ENCODE assay signal across 8 cellular contexts in genomic region chr22:36328635-36329216, GRCh38. TPM values are rescaled to one million over a fixed set of nuclear protein-coding genes. Genes with fewer than 3 reads are reported as not detected.
DNase-seq lines count a peak whose midpoint lies in the region; ATAC-seq lines count a peak whose summit lies in the region.

No MANE protein-coding gene starts in this region.

- H3K36me3 ChIP-seq in GM23248 (ENCODE audit: low read depth) = peaks cover 24% of the 10 kb centered on the region
- peaks cover 68% of the 10 kb centered on the region for H3K36me3 ChIP-seq in mesodermal cell (ENCODE audit: control insufficient read depth, insufficient read depth, low read length)

- H3K4me3 Mint-ChIP-seq in T-cell = peak overlapping the region; percentile 82 to 89 (median 83)

- peaks cover 77 to 80% (median 79%) of the 10 kb centered on the region in 3 donors for H3K4me1 Mint-ChIP-seq in T-cell

- no peak overlapping the region for H2AFZ ChIP-seq in GM23248

- DNase-seq in GM23248 = peak; percentile 74
- DNase-seq in T-cell = peak in 3 of 34 experiments; percentile 23 to 41 (median 26)
- DNase-seq in dermis microvascular lymphatic vessel endothelial cell (ENCODE audit: low read depth in 2 of 2) = peak; percentile 77 to 93
- no peak for DNase-seq in left lobe of liver (ENCODE audit: low spot score)

- peak overlapping the region; percentile 93 for H3K27ac ChIP-seq in GM23248
- H3K27ac ChIP-seq in mesodermal cell (ENCODE audit: low read depth, low read length, severe bottlenecking) = peak overlapping the region; percentile 99
- peak overlapping the region; percentile 98 for H3K27ac ChIP-seq in temporal lobe (ENCODE audit: low read depth, low read length)

- ATAC-seq in T-cell (replicated peaks in 1 of 4) = no peak
- ATAC-seq in HG02852 (IDR thresholded peaks at IDR 0.05; ENCODE audit: unreplicated experiment) = no peak
- ATAC-seq in left lobe of liver = no peak
- no peak for ATAC-seq in HG03108 (IDR thresholded peaks at IDR 0.05; ENCODE audit: unreplicated experiment)

- POLR2A ChIA-PET in T-cell (lab: Charles Lee) = interaction anchor here (0.5 to 1.0 kb wide), 4 partner anchors 9 to 56 kb away, joined by 3 to 4 read pairs (median 4); no protein-coding TSS in a partner anchor

- H3K4me1 ChIP-seq in GM23248 (ENCODE audit: insufficient read depth) (peaks cover 68% of the 10 kb centered on the region), mesodermal cell (ENCODE audit: control insufficient read depth, insufficient read depth, low read length, poor library complexity, severe bottlenecking) (peaks cover 85% of the 10 kb centered on the region)

- H3K9me2 ChIP-seq in GM23248 (ENCODE audit: insufficient read depth) = no peaks in the 10 kb centered on the region

- H3K79me2 ChIP-seq in GM23248 (ENCODE audit: insufficient read depth) = peaks cover 100% of the 10 kb centered on the region

- peak overlapping the region; percentile 17 for H3K4me2 ChIP-seq in GM23248 (ENCODE audit: unreplicated experiment)

- H3K27ac Mint-ChIP-seq in T-cell = peak overlapping the region; percentile 98 to 100

- CTCF ChIA-PET in T-cell (lab: Charles Lee) = interaction anchor here in 1 of 2 donors (0.6 to 0.9 kb wide), 2 partner anchors 59 to 828 kb away, joined by 3 read pairs; partner anchors contain the start of gene MYH9

- H3K9ac ChIP-seq in GM23248 = peak overlapping the region; percentile 65

- WGBS in GM23248 (ENCODE audit: low coverage in 1 of 2, low lambda C conversion rate in 2 of 2, missing lambda C conversion rate in 2 of 2), 2 experiments = 84 to 90% methylated on average over 23 of the region's 23 CpGs
- 74 to 80% methylated on average over 22 to 23 of the region's 23 CpGs for WGBS in mesodermal cell (ENCODE audit: insufficient coverage in 2 of 2), 2 experiments

- no peaks in the 10 kb centered on the region for H3K9me3 Mint-ChIP-seq in T-cell

- no peaks in the 10 kb centered on the region for H3K27me3 ChIP-seq in GM23248 (replicated peaks; ENCODE audit: insufficient read depth)

- no peaks in the 10 kb centered on the region for H3K27me3 Mint-ChIP-seq in T-cell

- in situ Hi-C loops in GM23248 (cut with MboI) = no loop called here

- no peaks in the 10 kb centered on the region for H4K20me1 ChIP-seq in GM23248 (ENCODE audit: insufficient read depth)

- peaks cover 67% of the 10 kb centered on the region for H3K36me3 Mint-ChIP-seq in T-cell

- no peaks in the 10 kb centered on the region for H3K9me3 ChIP-seq in GM23248 (ENCODE audit: low read depth)
- no peaks in the 10 kb centered on the region for H3K9me3 ChIP-seq in mesodermal cell (ENCODE audit: control insufficient read depth, low read length)

- no peak overlapping the region for H3K4me3 ChIP-seq in GM23248
- H3K4me3 ChIP-seq in mesodermal cell (ENCODE audit: extremely low read depth, insufficient read depth, low read length, poor library complexity, severe bottlenecking) = no peak overlapping the region

- H3F3A ChIP-seq in GM23248 (ENCODE audit: insufficient read depth) = peaks cover 89% of the 10 kb centered on the region

RNA-seq across cellular contexts. Expression of gene MYH9, which starts 59.0 kb away (rescaled TPM):
- total RNA-seq in GM23248 (2014; rRNA removed; shearing (Covaris generic)) = 420 and 453 TPM in 2 replicates
- polyA plus RNA-seq in GM23248 (2016; fragmentation: Nextera tagmentation; extraction: Ambion mirVana) = 282 and 287 TPM in 2 replicates
- total RNA-seq in T-cell (1,000 to 10,000 TPM in 2 of 5 donors, 100 to 1,000 TPM in 3; 816 to 1,109 (median 896) TPM), dermis microvascular lymphatic vessel endothelial cell (455 and 480 TPM in 2 replicates), temporal lobe (31.0 TPM), left lobe of liver (204 TPM)
- 360 TPM for polyA plus RNA-seq in mesodermal cell (2013, experiment 1 of 2)
- polyA plus RNA-seq in mesodermal cell (2013, experiment 2 of 2) = 289 TPM
